In the genomic region with DNA sequence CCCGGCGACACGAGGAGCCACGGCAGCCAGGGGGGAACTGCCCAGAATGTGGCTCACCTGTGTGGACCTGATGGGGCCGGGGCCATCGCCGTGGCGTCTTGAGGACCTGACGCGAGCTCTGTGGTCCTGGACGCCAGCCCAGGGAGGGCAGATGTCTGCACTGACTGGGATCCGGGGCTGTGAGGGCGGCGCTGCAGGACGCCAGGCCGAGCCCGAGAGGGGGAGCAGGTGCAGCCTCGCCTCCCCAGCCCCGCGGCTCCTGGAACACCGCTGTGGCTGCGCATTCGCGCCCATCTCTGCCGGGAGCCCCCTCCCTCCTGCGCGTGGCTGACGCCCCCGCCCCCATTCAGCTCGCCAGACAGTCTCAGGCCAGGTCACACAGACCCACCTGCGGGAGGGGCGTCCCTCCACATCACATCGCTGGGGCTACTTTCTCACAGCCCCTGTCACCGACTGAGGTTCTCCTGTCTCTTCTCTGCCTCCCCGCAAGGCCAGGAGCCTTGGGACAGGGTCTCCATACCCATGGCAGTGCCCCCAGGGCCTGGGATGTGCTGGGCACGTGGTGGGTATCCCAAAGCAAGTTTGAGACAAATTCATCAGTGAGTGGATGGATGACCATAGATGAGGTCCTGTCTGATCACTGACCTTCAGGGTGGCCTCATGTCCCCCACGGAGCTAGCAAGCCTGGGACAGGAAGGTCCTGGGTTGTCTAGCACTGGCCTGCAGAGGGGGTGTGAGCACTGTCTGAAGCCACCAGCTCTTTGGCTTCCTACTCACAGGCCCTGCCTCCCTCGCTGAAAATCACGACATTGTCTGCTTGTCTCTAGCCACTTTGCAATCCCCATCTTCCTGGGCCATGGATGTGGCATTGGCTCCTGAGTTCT, we compare ENCODE assay signal across 11 cellular contexts. TPM values are rescaled to one million over a fixed set of nuclear protein-coding genes. Genes with fewer than 3 reads are reported as not detected.
DNase-seq lines count a peak whose midpoint lies in the region; ATAC-seq and TF ChIP-seq lines count a peak whose summit lies in the region.
"Had no signal": no experiment of that assay in that cellular context is flagged by ENCODE, and none has a peak within 500 bp of the region (broad histone marks: within the 10 kb centered on the region; RNA-seq: fewer than 3 reads in every experiment).

No MANE protein-coding gene starts in this region.

- no peak overlapping the region for H2BK5ac ChIP-seq in IMR-90 (ENCODE audit: low read depth, low read length, poor library complexity, severe bottlenecking)

- WGBS in IMR-90 (ENCODE audit: extremely low coverage in 2 of 2, insufficient read length in 1 of 2), 2 experiments, result 59% methylated on average over 15 of the region's 39 CpGs; no CpG with 5 or more reads in 1 of the 2 experiments
- WGBS in transverse colon (ENCODE audit: low coverage in 1 of 2), 2 donors, result 69% methylated on average over 7 to 39 of the region's 39 CpGs

- H4K91ac ChIP-seq in IMR-90 (ENCODE audit: insufficient read depth, low read depth, low read length), result no peak overlapping the region

- no peak for TF ChIP-seq RAD21 in IMR-90 (IDR thresholded peaks at IDR 0.05; ENCODE audit: low read length)

- peaks cover 5% of the 10 kb centered on the region for H3K27me3 ChIP-seq in IMR-90 (ENCODE audit: control insufficient read depth, insufficient read depth, low read length)
- H3K27me3 ChIP-seq in transverse colon, result peaks cover 7% of the 10 kb centered on the region

- H2BK120ac ChIP-seq in IMR-90 (ENCODE audit: low read depth, low read length), result no peak overlapping the region

- H3K18ac ChIP-seq in IMR-90 (ENCODE audit: low read depth, low read length), result no peak overlapping the region

- H3K4me3 Mint-ChIP-seq in stimulated activated naive B cell treated with anti-CD40 and anti-IgM and Interleukin-4, amounts not matched to agents 10 μg/mL and 1 μg/mL and 100 μg/mL, for 72 hours, result no peak overlapping the region
- H3K4me3 Mint-ChIP-seq: activated T-helper 17 cell treated with anti-CD3 and anti-CD28 coated beads, Interleukin-2, amount 50 U/mL, for 72 hours; T-helper 1 cell treated with Interleukin-12 subunit alpha and Interleukin-12 subunit beta and Interleukin-4 antibody, amounts not matched to agents 30 μg/mL and 1 μg/mL, for 36 hours had no signal

- no peaks in the 10 kb centered on the region for H3K4me1 Mint-ChIP-seq in stimulated activated naive B cell treated with anti-CD40 and anti-IgM and Interleukin-4, amounts not matched to agents 10 μg/mL and 1 μg/mL and 100 μg/mL, for 72 hours
- H3K4me1 Mint-ChIP-seq: activated T-helper 17 cell treated with anti-CD3 and anti-CD28 coated beads, Interleukin-2, amount 50 U/mL, for 72 hours had no signal

- no peak overlapping the region for H3K4me2 ChIP-seq in IMR-90 (ENCODE audit: low read depth, low read length)

- H3K9me3 ChIP-seq in IMR-90 (ENCODE audit: control insufficient read depth, insufficient read depth, low read length) (no peaks in the 10 kb centered on the region), transverse colon (no peaks in the 10 kb centered on the region)
- H3K9me3 ChIP-seq: MG63 had no signal

- H3K4me3 ChIP-seq in IMR-90 (ENCODE audit: insufficient read depth, low read depth, low read length) (no peak overlapping the region), cardiac fibroblast (replicated peaks in 1 of 2; ENCODE audit: low read depth in 2 of 2, low read length in 2 of 2) (no peak overlapping the region), transverse colon (no peak overlapping the region)
- H3K4me3 ChIP-seq: MG63 had no signal

- no peak overlapping the region for H3K9ac ChIP-seq in IMR-90 (ENCODE audit: low read depth, low read length)

- H3K79me1 ChIP-seq in IMR-90 (ENCODE audit: low read depth in 1 of 2, low read length in 2 of 2), result no peaks in the 10 kb centered on the region

- no peak overlapping the region for H3K23ac ChIP-seq in IMR-90 (ENCODE audit: low read depth, low read length)

- H3K27ac ChIP-seq in IMR-90 (ENCODE audit: insufficient read depth, low read length), result no peak overlapping the region
- no peak overlapping the region for H3K27ac ChIP-seq in transverse colon

- H3K9me1 ChIP-seq in IMR-90 (ENCODE audit: insufficient read depth, low read length), result no peaks in the 10 kb centered on the region

- H3K14ac ChIP-seq in IMR-90 (replicated peaks; ENCODE audit: low read depth, low read length), result no peak overlapping the region

- intact Hi-C loops in IMR-90 (cut with micrococcal nuclease) (loop anchor here (1.0 kb wide), 1 partner anchor 47 kb away; no protein-coding TSS in a partner anchor), transverse colon (cut with DNase I; ENCODE audit: low total_unique reads) (no loop called here)

- H3K27me3 Mint-ChIP-seq in stimulated activated naive B cell treated with anti-CD40 and anti-IgM and Interleukin-4, amounts not matched to agents 10 μg/mL and 1 μg/mL and 100 μg/mL, for 72 hours, result peaks cover 22 to 42% of the 10 kb centered on the region in 2 donors

- no peak for TF ChIP-seq EP300 in transverse colon (IDR thresholded peaks at IDR 0.05; ENCODE audit: low read depth)

- no peak overlapping the region for H2AK5ac ChIP-seq in IMR-90 (ENCODE audit: low read depth, low read length)

- peak overlapping the region; percentile 21 for H2AFZ ChIP-seq in IMR-90 (replicated peaks; ENCODE audit: low read length, poor library complexity)

- no peak for TF ChIP-seq CTCF in IMR-90 (conservative IDR thresholded peaks at IDR 0.05; ENCODE audit: low read depth, low read length)
- TF ChIP-seq CTCF in cardiac fibroblast (IDR thresholded peaks at IDR 0.05; ENCODE audit: low read depth, low read length), result peak; percentile 24
- TF ChIP-seq CTCF in transverse colon (IDR thresholded peaks at IDR 0.05), result no peak

- no peak overlapping the region for H4K5ac ChIP-seq in IMR-90 (ENCODE audit: low read depth, low read length)

- H2BK20ac ChIP-seq in IMR-90 (ENCODE audit: low read depth, low read length), result no peak overlapping the region

- TF ChIP-seq POLR2A in IMR-90 (IDR thresholded peaks at IDR 0.05; ENCODE audit: low read depth, low read length), result no peak
- TF ChIP-seq POLR2A in transverse colon (IDR thresholded peaks at IDR 0.05), result no peak

- H3K36me3 ChIP-seq in IMR-90 (ENCODE audit: control insufficient read depth, insufficient read depth, low read length), result no peaks in the 10 kb centered on the region
- H3K36me3 ChIP-seq in transverse colon, result no peaks in the 10 kb centered on the region
- H3K36me3 ChIP-seq: MG63 had no signal

- peaks cover 2% of the 10 kb centered on the region; the same call in 1 of the 2 replicates for H3K4me1 ChIP-seq in IMR-90 (ENCODE audit: control insufficient read depth, insufficient read depth, low read length)
- H3K4me1 ChIP-seq in transverse colon, result no peaks in the 10 kb centered on the region

- dilution Hi-C loops in IMR-90 (cut with HindIII; ENCODE audit: low sequenced_read_pairs, unreplicated experiment), result no loop called here

- H4K20me1 ChIP-seq in IMR-90 (ENCODE audit: insufficient read depth, low read length), result no peaks in the 10 kb centered on the region

- no peak overlapping the region for H3K27ac Mint-ChIP-seq in stimulated activated naive B cell treated with anti-CD40 and anti-IgM and Interleukin-4, amounts not matched to agents 10 μg/mL and 1 μg/mL and 100 μg/mL, for 72 hours
- H3K27ac Mint-ChIP-seq: activated T-helper 17 cell treated with anti-CD3 and anti-CD28 coated beads, Interleukin-2, amount 50 U/mL, for 72 hours; T-helper 1 cell treated with Interleukin-12 subunit alpha and Interleukin-12 subunit beta and Interleukin-4 antibody, amounts not matched to agents 30 μg/mL and 1 μg/mL, for 36 hours had no signal

- H3K4ac ChIP-seq in IMR-90 (ENCODE audit: low read depth, low read length), result no peak overlapping the region

- H2AK9ac ChIP-seq in IMR-90 (replicated peaks; ENCODE audit: low read depth, low read length, poor library complexity), result no peak overlapping the region

- no peak overlapping the region for H4K8ac ChIP-seq in IMR-90 (ENCODE audit: low read depth in 2 of 2, low read length in 2 of 2)

- BruUV-seq in IMR-90 (replicated peaks; lab: Mats Ljungman, UMichigan), result no TSS peak

- H2BK15ac ChIP-seq in IMR-90 (ENCODE audit: low read depth, low read length), result no peak overlapping the region

- POLR2A ChIA-PET in IMR-90 (lab: Charles Lee; ENCODE audit: unreplicated experiment), result no interaction called here

- H3K56ac ChIP-seq in IMR-90 (ENCODE audit: extremely low read depth, insufficient read depth, low read length), result no peak overlapping the region

- in situ Hi-C loops in IMR-90 (cut with MboI; ENCODE audit: low sequenced_read_pairs) (no loop called here), transverse colon (cut with MboI; ENCODE audit: low pct_ligation_motif_present in 1 of 4, low pct_unique_long_range_greater_than_20kb in 1 of 4, low sequenced_read_pairs in 3 of 4) (no loop called here)

- DNase-seq in CD1c-positive myeloid dendritic cell (ENCODE audit: extremely low spot score) (peak; percentile 23), IMR-90 (no peak), cardiac fibroblast (ENCODE audit: low read depth in 2 of 2) (peak in 1 of 2 donors; percentile 7), medulla oblongata (ENCODE audit: extremely low spot score) (peak; percentile 82), transverse colon (no peak), NK-92 (lab: John Stamatoyannopoulos, UW; ENCODE audit: unreplicated experiment) (no peak), KG1 (lab: John Stamatoyannopoulos, UW) (no peak)
- DNase-seq in stimulated activated naive B cell treated with anti-CD40 and anti-IgM and Interleukin-4, amounts not matched to agents 10 μg/mL and 1 μg/mL and 100 μg/mL, for 72 hours, result no peak
- DNase-seq: MG63 had no signal

- peaks cover 5 to 8% of the 10 kb centered on the region in 2 donors for H3K9me3 Mint-ChIP-seq in stimulated activated naive B cell treated with anti-CD40 and anti-IgM and Interleukin-4, amounts not matched to agents 10 μg/mL and 1 μg/mL and 100 μg/mL, for 72 hours
- H3K9me3 Mint-ChIP-seq: T-helper 1 cell treated with Interleukin-12 subunit alpha and Interleukin-12 subunit beta and Interleukin-4 antibody, amounts not matched to agents 30 μg/mL and 1 μg/mL, for 36 hours had no signal

- CTCF ChIA-PET in IMR-90 (lab: Yijun Ruan, JAX), result interaction anchor here (0.5 to 1.1 kb wide), 2 partner anchors 14 to 48 kb away, joined by 4 read pairs; partner anchors contain the start of gene RASGEF1C

- no peaks in the 10 kb centered on the region for H3K36me3 Mint-ChIP-seq in stimulated activated naive B cell treated with anti-CD40 and anti-IgM and Interleukin-4, amounts not matched to agents 10 μg/mL and 1 μg/mL and 100 μg/mL, for 72 hours

- ATAC-seq in IMR-90 (ENCODE audit: low read depth), result peak; percentile 53
- no peak for ATAC-seq in stimulated activated naive B cell treated with anti-CD40 and anti-IgM and Interleukin-4, amounts not matched to agents 10 μg/mL and 1 μg/mL and 100 μg/mL, for 72 hours (replicated peaks)
- ATAC-seq: activated T-helper 17 cell treated with anti-CD3 and anti-CD28 coated beads, Interleukin-2, amount 50 U/mL, for 72 hours had no signal

TF ChIP-seq in IMR-90, 13 proteins besides CTCF, POLR2A, EP300 and RAD21 (continues in another document):
- no peak for TF ChIP-seq NFE2L2 (IDR thresholded peaks at IDR 0.05; ENCODE audit: low read depth, low read length)

RNA-seq across cellular contexts. Expression of gene RASGEF1C, which starts 47.3 kb away (rescaled TPM):
- total RNA-seq in IMR-90 (2012; rRNA removed), result not detected in 2 replicates
- not detected in 2 replicates for polyA plus RNA-seq in IMR-90 (2012; rRNA removed)
- 0.41 TPM in 1 of 2 replicates, not detected in the other for polyA plus RNA-seq in IMR-90 (2012; cell fraction: cytosol; rRNA removed)
- polyA plus RNA-seq in IMR-90 (2012; cell fraction: nucleus; rRNA removed; ENCODE audit: low replicate concordance), result not detected in 2 replicates
- total RNA-seq in transverse colon, result 1 to 10 TPM in 1 of 4 donors, under 1 TPM in 1, not detected in 2; 0.14 to 3.0 TPM
- total RNA-seq: activated T-helper 17 cell treated with anti-CD3 and anti-CD28 coated beads, Interleukin-2, amount 50 U/mL, for 72 hours had no signal

Comparison
In these comparisons a context has a peak if more than half of its experiments do, and no peak if none do; other contexts are left out.
1. DNase-seq: peak in CD1c-positive myeloid dendritic cell (single experiment) and medulla oblongata (single experiment); none in IMR-90 (single experiment), transverse colon (single experiment), NK-92 (single experiment), KG1 (single experiment) and stimulated activated naive B cell treated with anti-CD40 and anti-IgM and Interleukin-4, amounts not matched to agents 10 μg/mL and 1 μg/mL and 100 μg/mL, for 72 hours (single experiment).